In genomic region chr10:4080225-4080624, GRCh38 we compare ENCODE assay signal across 16 cellular contexts.
A peak's percentile ranks its signal among the peaks of the same experiment; 100 is the strongest.
DNase-seq lines count a peak whose midpoint lies in the region; ATAC-seq and TF ChIP-seq lines count a peak whose summit lies in the region.
"Had no signal": no experiment of that assay in that cellular context is flagged by ENCODE, and none has a peak within 500 bp of the region (broad histone marks: within the 10 kb centered on the region; RNA-seq: fewer than 3 reads in every experiment).

No MANE protein-coding gene starts in this region.

- H3K4me3 ChIP-seq in CD4-positive, alpha-beta memory T cell (ENCODE audit: low read length in 2 of 2) = no peak overlapping the region
- H3K4me3 ChIP-seq in OCI-LY7 (ENCODE audit: low read depth, low read length, poor library complexity, severe bottlenecking) (no peak overlapping the region), Peyer's patch (no peak overlapping the region)
- H3K4me3 ChIP-seq: upper lobe of left lung had no signal

- CTCF ChIA-PET in CD4-positive, alpha-beta memory T cell (lab: Charles Lee; ENCODE audit: partially characterized antibody) = interaction anchor here (1.3 kb wide), 1 partner anchor 20 kb away, joined by 3 read pairs; no protein-coding TSS in a partner anchor
- CTCF ChIA-PET in OCI-LY7 (lab: Charles Lee; ENCODE audit: unreplicated experiment) = no interaction called here

- no peak overlapping the region for H3K4me2 ChIP-seq in OCI-LY7 (ENCODE audit: low read length)

- H4K20me1 ChIP-seq in OCI-LY7 (ENCODE audit: insufficient read depth, low read length) = no peaks in the 10 kb centered on the region

- POLR2A ChIA-PET in CD4-positive, alpha-beta memory T cell (lab: Charles Lee; ENCODE audit: partially characterized antibody) = interaction anchor here (0.5 to 4.6 kb wide), 22 partner anchors 8 to 609 kb away, joined by 3 to 51 read pairs (median 4); partner anchors contain the start of gene KLF6
- POLR2A ChIA-PET in OCI-LY7 (lab: Charles Lee) = no interaction called here

- H3K27me3 Mint-ChIP-seq in CD4-positive, alpha-beta memory T cell = no peaks in the 10 kb centered on the region
- H3K27me3 Mint-ChIP-seq in dendritic cell treated with granulocyte-macrophage colony-stimulating factor and Interleukin-4, amounts not matched to agents 40 ng/mL and 50 ng/mL, for 4 days = peaks cover 4% of the 10 kb centered on the region
- no peaks in the 10 kb centered on the region for H3K27me3 Mint-ChIP-seq in natural killer cell treated with Interleukin-12 subunit alpha and Interleukin-12 subunit beta and Interleukin-15 and Interleukin-18, amount 100 ng/mL, for 72 hours
- H3K27me3 Mint-ChIP-seq: stimulated activated naive B cell treated with anti-CD40 and anti-IgM and Interleukin-4, amounts not matched to agents 10 μg/mL and 1 μg/mL and 100 μg/mL, for 72 hours had no signal

- H3K27me3 ChIP-seq in CD4-positive, alpha-beta memory T cell (ENCODE audit: insufficient read depth, low read length) = no peaks in the 10 kb centered on the region
- H3K27me3 ChIP-seq in Peyer's patch = no peaks in the 10 kb centered on the region
- H3K27me3 ChIP-seq: foreskin keratinocyte, upper lobe of left lung had no signal

- no peak for TF ChIP-seq POLR2A in Peyer's patch (IDR thresholded peaks at IDR 0.05)

- ATAC-seq in natural killer cell treated with Interleukin-12 subunit alpha and Interleukin-12 subunit beta and Interleukin-15 and Interleukin-18, amount 100 ng/mL, for 72 hours = peak in 1 of 2 donors; percentile 43
- ATAC-seq: foreskin keratinocyte; HepG2; stimulated activated naive B cell treated with anti-CD40 and anti-IgM and Interleukin-4, amounts not matched to agents 10 μg/mL and 1 μg/mL and 100 μg/mL, for 72 hours had no signal

- no peaks in the 10 kb centered on the region for H3K36me3 Mint-ChIP-seq in CD4-positive, alpha-beta memory T cell
- H3K36me3 Mint-ChIP-seq in dendritic cell treated with granulocyte-macrophage colony-stimulating factor and Interleukin-4, amounts not matched to agents 40 ng/mL and 50 ng/mL, for 4 days (ENCODE audit: low read depth) = no peaks in the 10 kb centered on the region
- no peaks in the 10 kb centered on the region for H3K36me3 Mint-ChIP-seq in natural killer cell treated with Interleukin-12 subunit alpha and Interleukin-12 subunit beta and Interleukin-15 and Interleukin-18, amount 100 ng/mL, for 72 hours
- H3K36me3 Mint-ChIP-seq: stimulated activated naive B cell treated with anti-CD40 and anti-IgM and Interleukin-4, amounts not matched to agents 10 μg/mL and 1 μg/mL and 100 μg/mL, for 72 hours had no signal

- H3K9me3 ChIP-seq in CD4-positive, alpha-beta memory T cell (ENCODE audit: control insufficient read depth in 1 of 2, low read length in 2 of 2) = no peaks in the 10 kb centered on the region
- H3K9me3 ChIP-seq in OCI-LY7 (ENCODE audit: low read length) (no peaks in the 10 kb centered on the region), Peyer's patch (no peaks in the 10 kb centered on the region)
- H3K9me3 ChIP-seq: upper lobe of left lung had no signal

- H3K27ac Mint-ChIP-seq in CD4-positive, alpha-beta memory T cell = peak overlapping the region; percentile 83 to 93 (median 91)
- H3K27ac Mint-ChIP-seq in dendritic cell treated with granulocyte-macrophage colony-stimulating factor and Interleukin-4, amounts not matched to agents 40 ng/mL and 50 ng/mL, for 4 days = peak overlapping the region; percentile 60
- H3K27ac Mint-ChIP-seq in natural killer cell treated with Interleukin-12 subunit alpha and Interleukin-12 subunit beta and Interleukin-15 and Interleukin-18, amount 100 ng/mL, for 72 hours = peak overlapping the region; percentile 86 to 93
- H3K27ac Mint-ChIP-seq: stimulated activated naive B cell treated with anti-CD40 and anti-IgM and Interleukin-4, amounts not matched to agents 10 μg/mL and 1 μg/mL and 100 μg/mL, for 72 hours had no signal

- 0 out of 2 replicates have a peak overlapping the region, but pooled peaks have one; percentile 34 for H2AFZ ChIP-seq in OCI-LY7 (ENCODE audit: low read length)

- peak overlapping the region; percentile 2 to 75 (median 58) for H3K4me3 Mint-ChIP-seq in CD4-positive, alpha-beta memory T cell
- no peak overlapping the region for H3K4me3 Mint-ChIP-seq in dendritic cell treated with granulocyte-macrophage colony-stimulating factor and Interleukin-4, amounts not matched to agents 40 ng/mL and 50 ng/mL, for 4 days
- H3K4me3 Mint-ChIP-seq in natural killer cell treated with Interleukin-12 subunit alpha and Interleukin-12 subunit beta and Interleukin-15 and Interleukin-18, amount 100 ng/mL, for 72 hours = peak overlapping the region; percentile 68
- H3K4me3 Mint-ChIP-seq: stimulated activated naive B cell treated with anti-CD40 and anti-IgM and Interleukin-4, amounts not matched to agents 10 μg/mL and 1 μg/mL and 100 μg/mL, for 72 hours had no signal

- no TSS peak for BruUV-seq in OCI-LY7 (replicated peaks; lab: Mats Ljungman, UMichigan)

- no peaks in the 10 kb centered on the region for H3K79me2 ChIP-seq in OCI-LY7 (ENCODE audit: insufficient read depth, low read depth, low read length)

- no peaks in the 10 kb centered on the region for H3K9me2 ChIP-seq in OCI-LY7 (ENCODE audit: insufficient read depth, low read length)

- H3K27ac ChIP-seq in CD4-positive, alpha-beta memory T cell (ENCODE audit: low read depth, low read length) = peak overlapping the region; percentile 23
- H3K27ac ChIP-seq in OCI-LY7 (ENCODE audit: low read depth, low read length, poor library complexity, severe bottlenecking) = no peak overlapping the region
- H3K27ac ChIP-seq in Peyer's patch = peak overlapping the region in 2 of 4 donors; percentile 27 to 35
- H3K27ac ChIP-seq: C4-2B, foreskin keratinocyte had no signal

- no peak for TF ChIP-seq CTCF in OCI-LY7 (conservative IDR thresholded peaks at IDR 0.05; ENCODE audit: low read length)
- TF ChIP-seq CTCF in Peyer's patch (IDR thresholded peaks at IDR 0.05) = no peak

- no peaks in the 10 kb centered on the region for H3K36me3 ChIP-seq in CD4-positive, alpha-beta memory T cell (ENCODE audit: insufficient read depth, low read length)
- H3K36me3 ChIP-seq in OCI-LY7 (ENCODE audit: insufficient read depth, low read length) = no peaks in the 10 kb centered on the region
- H3K36me3 ChIP-seq in Peyer's patch = no peaks in the 10 kb centered on the region
- H3K36me3 ChIP-seq: upper lobe of left lung had no signal

- intact Hi-C loops in CD4-positive, alpha-beta memory T cell (cut with micrococcal nuclease) = loop anchor here (5.0 kb wide), 1 partner anchor 52 kb away; no protein-coding TSS in a partner anchor
- intact Hi-C loops in OCI-LY7 (cut with micrococcal nuclease; ENCODE audit: unreplicated experiment) = no loop called here
- intact Hi-C loops in dendritic cell treated with granulocyte-macrophage colony-stimulating factor and Interleukin-4, amounts not matched to agents 40 ng/mL and 50 ng/mL, for 4 days (cut with micrococcal nuclease) = no loop called here

- H3K4me1 ChIP-seq in CD4-positive, alpha-beta memory T cell (ENCODE audit: insufficient read depth, low read length) = peaks cover 76% of the 10 kb centered on the region
- no peaks in the 10 kb centered on the region for H3K4me1 ChIP-seq in OCI-LY7 (ENCODE audit: insufficient read depth, low read length, poor library complexity, severe bottlenecking)
- H3K4me1 ChIP-seq in Peyer's patch = peaks cover 0 to 4% (median 0%) of the 10 kb centered on the region in 4 donors

- H3K9me3 Mint-ChIP-seq in CD4-positive, alpha-beta memory T cell = no peaks in the 10 kb centered on the region
- no peaks in the 10 kb centered on the region for H3K9me3 Mint-ChIP-seq in dendritic cell treated with granulocyte-macrophage colony-stimulating factor and Interleukin-4, amounts not matched to agents 40 ng/mL and 50 ng/mL, for 4 days
- no peaks in the 10 kb centered on the region for H3K9me3 Mint-ChIP-seq in natural killer cell treated with Interleukin-12 subunit alpha and Interleukin-12 subunit beta and Interleukin-15 and Interleukin-18, amount 100 ng/mL, for 72 hours
- H3K9me3 Mint-ChIP-seq: stimulated activated naive B cell treated with anti-CD40 and anti-IgM and Interleukin-4, amounts not matched to agents 10 μg/mL and 1 μg/mL and 100 μg/mL, for 72 hours had no signal

- H3K4me1 Mint-ChIP-seq in CD4-positive, alpha-beta memory T cell = peaks cover 52 to 74% (median 65%) of the 10 kb centered on the region in 4 donors
- H3K4me1 Mint-ChIP-seq in dendritic cell treated with granulocyte-macrophage colony-stimulating factor and Interleukin-4, amounts not matched to agents 40 ng/mL and 50 ng/mL, for 4 days (ENCODE audit: low read depth) = peaks cover 38% of the 10 kb centered on the region
- H3K4me1 Mint-ChIP-seq in natural killer cell treated with Interleukin-12 subunit alpha and Interleukin-12 subunit beta and Interleukin-15 and Interleukin-18, amount 100 ng/mL, for 72 hours (ENCODE audit: low read depth in 2 of 2) = peaks cover 29 to 47% of the 10 kb centered on the region in 2 donors

- peak in 3 of 5 donors; percentile 12 to 24 (median 15) for DNase-seq in CD4-positive, alpha-beta memory T cell
- DNase-seq in OCI-LY7 (ENCODE audit: low spot score) = no peak
- no peak for DNase-seq in natural killer cell treated with Interleukin-12 subunit alpha and Interleukin-12 subunit beta and Interleukin-15 and Interleukin-18, amount 100 ng/mL, for 72 hours (ENCODE audit: low spot score)
- DNase-seq in NCI-H1105 treated with DMSO at 0.1 percent for 48 hours (lab: John Stamatoyannopoulos, UW) = no peak
- no peak for DNase-seq in Peyer's patch
- no peak for DNase-seq in iPS-NIHi7 (ENCODE audit: extremely low spot score)
- no peak for DNase-seq in SIG-M5 (lab: John Stamatoyannopoulos, UW)
- DNase-seq: foreskin keratinocyte; NCI-H1930; NCI-H524; posterior cingulate gyrus; stimulated activated naive B cell treated with anti-CD40 and anti-IgM and Interleukin-4, amounts not matched to agents 10 μg/mL and 1 μg/mL and 100 μg/mL, for 72 hours; upper lobe of left lung had no signal

Comparison
In these comparisons a context has a peak if more than half of its experiments do, and no peak if none do; other contexts are left out.
1. DNase-seq: peak in CD4-positive, alpha-beta memory T cell (3 of 5); none in OCI-LY7 (single experiment), natural killer cell treated with Interleukin-12 subunit alpha and Interleukin-12 subunit beta and Interleukin-15 and Interleukin-18, amount 100 ng/mL, for 72 hours (single experiment), NCI-H1105 treated with DMSO at 0.1 percent for 48 hours (single experiment), Peyer's patch (0 of 3), iPS-NIHi7 (single experiment) and SIG-M5 (single experiment).
2. Peak in every context shown above with its lines, with median percentiles within 50 percentile points of each other: H3K27ac Mint-ChIP-seq.